Comparison of ENCODE assay signal across 13 cellular contexts in genomic region chr11:15038963-15039362, GRCh38. TPM values are rescaled to one million over a fixed set of nuclear protein-coding genes. Genes with fewer than 3 reads are reported as not detected.
DNase-seq lines count a peak whose midpoint lies in the region; ATAC-seq and TF ChIP-seq lines count a peak whose summit lies in the region.
"Had no signal": no experiment of that assay in that cellular context is flagged by ENCODE, and none has a peak within 500 bp of the region (broad histone marks: within the 10 kb centered on the region; RNA-seq: fewer than 3 reads in every experiment).

No MANE protein-coding gene starts in this region.

- no peaks in the 10 kb centered on the region for H3K36me3 Mint-ChIP-seq in T-helper 17 cell (ENCODE audit: low read depth)
- H3K36me3 Mint-ChIP-seq: activated naive CD8-positive, alpha-beta T cell had no signal

- H3K4me1 Mint-ChIP-seq in T-helper 17 cell, result peaks cover 2% of the 10 kb centered on the region
- H3K4me1 Mint-ChIP-seq: nephron had no signal

- ATAC-seq in HG03097 (IDR thresholded peaks at IDR 0.05; ENCODE audit: low FRiP score, unreplicated experiment) (no peak), GM18867 (IDR thresholded peaks at IDR 0.05; ENCODE audit: unreplicated experiment) (no peak), T-helper 17 cell (no peak)

- no peak overlapping the region for H3K4me3 ChIP-seq in fibroblast of mammary gland (ENCODE audit: control insufficient read depth, low read depth, low read length)

- H3K27ac Mint-ChIP-seq in T-helper 17 cell, result no peak overlapping the region
- H3K27ac Mint-ChIP-seq: activated naive CD8-positive, alpha-beta T cell; nephron had no signal

- H3K27me3 Mint-ChIP-seq in T-helper 17 cell, result peaks cover 11% of the 10 kb centered on the region

- no peaks in the 10 kb centered on the region for H3K9me3 ChIP-seq in T-helper 17 cell (ENCODE audit: control insufficient read depth, low read length, poor library complexity, severe bottlenecking)

- H3K4me3 Mint-ChIP-seq in T-helper 17 cell, result no peak overlapping the region
- H3K4me3 Mint-ChIP-seq: activated naive CD8-positive, alpha-beta T cell; nephron had no signal

- peak; percentile 48 for TF ChIP-seq CTCF in fibroblast of mammary gland (conservative IDR thresholded peaks at IDR 0.05; ENCODE audit: control insufficient read depth, insufficient read depth, low read depth, low read length)

- peak; percentile 28 for DNase-seq in AG08396 (ENCODE audit: low spot score)
- peak; percentile 13 for DNase-seq in EL
- peak; percentile 5 for DNase-seq in NCI-H69 (lab: John Stamatoyannopoulos, UW)
- DNase-seq in fibroblast of mammary gland (ENCODE audit: low read depth), result peak; percentile 55
- no peak for DNase-seq in GM19238 (ENCODE audit: insufficient read length, low spot score)
- no peak for DNase-seq in T-helper 17 cell
- DNase-seq: effector memory CD4-positive, alpha-beta T cell; GOT3; stimulated activated naive CD4-positive, alpha-beta T cell treated with Interleukin-2 at 50 U/mL for 16 hours had no signal

RNA-seq across cellular contexts. Expression of gene CALCB, which starts 34.4 kb away (rescaled TPM):
- under 1 TPM; 0.39 to 0.62 TPM for total RNA-seq in T-helper 17 cell

Comparison
In these comparisons a context has a peak if more than half of its experiments do, and no peak if none do; other contexts are left out.
1. DNase-seq: peak in AG08396 (single experiment), EL (single experiment), NCI-H69 (single experiment) and fibroblast of mammary gland (single experiment); none in GM19238 (single experiment) and T-helper 17 cell (0 of 3).